In genomic region chr1:3068400-3069361, GRCh38 we compare ENCODE assay signal across 7 cellular contexts. TPM values are rescaled to one million over a fixed set of nuclear protein-coding genes. Genes with fewer than 3 reads are reported as not detected.
A peak's percentile ranks its signal among the peaks of the same experiment; 100 is the strongest.
DNase-seq lines count a peak whose midpoint lies in the region; ATAC-seq and TF ChIP-seq lines count a peak whose summit lies in the region.

PRDM16 (plus strand) TSS chr1:3069203; CDS start chr1:3069260, 57 bp downstream.

- H3K4me3 Mint-ChIP-seq in H9 = peak within 1 kb of the TSS; percentile 71 to 90
- H3K4me3 Mint-ChIP-seq in WTC11 = peak within 1 kb of the TSS; percentile 82
- H3K4me3 Mint-ChIP-seq in neural progenitor cell = peak within 1 kb of the TSS; percentile 98

- in situ Hi-C loops in GM13977 (cut with MboI; ENCODE audit: low pct_unique_long_range_greater_than_20kb, low sequenced_read_pairs, unreplicated experiment) = no loop called here

- no peak within 1 kb of the TSS for H3K4me3 ChIP-seq in fibroblast of mammary gland (ENCODE audit: control insufficient read depth, low read depth, low read length)
- H3K4me3 ChIP-seq in neural progenitor cell = peak within 1 kb of the TSS; percentile 52

- no peak within 1 kb of the TSS for H4K5ac ChIP-seq in H9 (ENCODE audit: insufficient read length, low read depth, low read length)

- H3K27me3 Mint-ChIP-seq in H9 (ENCODE audit: low read depth) (peaks cover 86% of the 10 kb centered on the region), WTC11 (ENCODE audit: low read depth) (peaks cover 84% of the 10 kb centered on the region), neural progenitor cell (ENCODE audit: insufficient read depth, low read depth) (peaks cover 53% of the 10 kb centered on the region)

- H4K20me1 ChIP-seq in H9 (ENCODE audit: control insufficient read depth, insufficient read depth, insufficient read length) (no peaks in the 10 kb centered on the region), neural progenitor cell (ENCODE audit: low read depth) (peaks cover 59% of the 10 kb centered on the region)

- no CpG with 5 or more reads among the region's 110 CpGs for WGBS in H9 (ENCODE audit: extremely low coverage, insufficient read length, low lambda C conversion rate)

- no peak within 1 kb of the TSS for H3K27ac Mint-ChIP-seq in H9
- no peak within 1 kb of the TSS for H3K27ac Mint-ChIP-seq in WTC11
- H3K27ac Mint-ChIP-seq in neural progenitor cell = peak within 1 kb of the TSS; percentile 91

- H3K36me3 Mint-ChIP-seq in H9 (ENCODE audit: insufficient read depth in 1 of 3, low read depth in 3 of 3) (no peaks in the 10 kb centered on the region), WTC11 (no peaks in the 10 kb centered on the region), neural progenitor cell (no peaks in the 10 kb centered on the region)

- no peaks in the 10 kb centered on the region for H3K79me1 ChIP-seq in H9 (ENCODE audit: insufficient read depth, low read depth, low read length, poor library complexity, severe bottlenecking)

- no peak within 1 kb of the TSS for H4K91ac ChIP-seq in H9 (ENCODE audit: insufficient read length, low read depth, low read length)

- H3T11ph ChIP-seq in H9 (ENCODE audit: low read length) = no peak within 1 kb of the TSS

- no peak within 1 kb of the TSS for H3K27ac ChIP-seq in H9 (ENCODE audit: insufficient read length, low read depth, low read length)
- no peak within 1 kb of the TSS for H3K27ac ChIP-seq in neural progenitor cell

- H3K9me3 ChIP-seq in H9 (ENCODE audit: control insufficient read depth, low read depth, low read length) (no peaks in the 10 kb centered on the region), neural progenitor cell (ENCODE audit: low read depth) (no peaks in the 10 kb centered on the region)

- H3K23me2 ChIP-seq in H9 (ENCODE audit: insufficient read length, low read depth, low read length, poor library complexity, severe bottlenecking) = peaks cover 12% of the 10 kb centered on the region

- H3K79me2 ChIP-seq in H9 (ENCODE audit: insufficient read depth, low read length) (no peaks in the 10 kb centered on the region), neural progenitor cell (ENCODE audit: low read depth) (no peaks in the 10 kb centered on the region)

- no peak within 1 kb of the TSS for H3K14ac ChIP-seq in H9 (ENCODE audit: insufficient read depth, low read length)

- CTCF ChIA-PET in WTC11 (lab: Charles Lee) = interaction anchor here (1.9 kb wide), 1 partner anchor 56 kb away, joined by 9 read pairs; no protein-coding TSS in a partner anchor

- H3K27me3 ChIP-seq in H9 (ENCODE audit: insufficient read depth, low read length) (peaks cover 81% of the 10 kb centered on the region), neural progenitor cell (peaks cover 96% of the 10 kb centered on the region)

- H4K8ac ChIP-seq in H9 (replicated peaks; ENCODE audit: insufficient read length, low read depth, low read length) = no peak within 1 kb of the TSS

- H2BK15ac ChIP-seq in H9 (ENCODE audit: low read depth, low read length) = no peak within 1 kb of the TSS

- no peak within 1 kb of the TSS for H3K18ac ChIP-seq in H9 (ENCODE audit: insufficient read length, low read depth, low read length)

- no peak within 1 kb of the TSS for H3K4ac ChIP-seq in H9 (ENCODE audit: low read depth, low read length)

- no peak within 1 kb of the TSS for H3K23ac ChIP-seq in H9 (ENCODE audit: insufficient read length, low read depth, low read length)

- peak; percentile 61 for DNase-seq in H9
- peak; percentile 54 for DNase-seq in WTC11 (ENCODE audit: low spot score)
- DNase-seq in fibroblast of mammary gland (ENCODE audit: low read depth) = peak; percentile 12
- DNase-seq in neural progenitor cell (ENCODE audit: low spot score) = peak; percentile 89
- no peak for DNase-seq in GM13977 (ENCODE audit: low spot score)
- DNase-seq in HCEC 1CT = no peak

- H3F3A ChIP-seq in neural progenitor cell (ENCODE audit: low read depth) = peaks cover 16% of the 10 kb centered on the region

- peaks cover 4 to 21% of the 10 kb centered on the region in 2 experiments for H3K4me1 Mint-ChIP-seq in H9
- H3K4me1 Mint-ChIP-seq in WTC11 = peaks cover 10% of the 10 kb centered on the region
- H3K4me1 Mint-ChIP-seq in neural progenitor cell = peaks cover 13% of the 10 kb centered on the region

- POLR2A ChIA-PET in WTC11 (lab: Charles Lee) = no interaction called here

- no peak within 1 kb of the TSS for H2BK5ac ChIP-seq in H9 (ENCODE audit: insufficient read length, low read length)

- no peak within 1 kb of the TSS for H2BK120ac ChIP-seq in H9 (ENCODE audit: low read depth, low read length, poor library complexity, severe bottlenecking)

- H3K4me2 ChIP-seq in H9 (ENCODE audit: insufficient read depth, insufficient read length, low read length) (peak within 1 kb of the TSS; percentile 48), neural progenitor cell (peak within 1 kb of the TSS; percentile 90)

- peak; percentile 10 for ATAC-seq in WTC11
- no peak for ATAC-seq in GM19452 (IDR thresholded peaks at IDR 0.05; ENCODE audit: unreplicated experiment)

- H3K4me1 ChIP-seq in H9 (ENCODE audit: insufficient read depth, low read length) = peaks cover 4% of the 10 kb centered on the region; the same call in 1 of the 2 replicates
- H3K4me1 ChIP-seq in neural progenitor cell = peaks cover 45% of the 10 kb centered on the region

- H2AK5ac ChIP-seq in H9 (ENCODE audit: insufficient read length, low read length) = no peak within 1 kb of the TSS

- no peak within 1 kb of the TSS for H3K56ac ChIP-seq in H9 (ENCODE audit: insufficient read length, low read depth, low read length)

- H3K9me3 Mint-ChIP-seq in H9 = no peaks in the 10 kb centered on the region
- H3K9me3 Mint-ChIP-seq in WTC11 = no peaks in the 10 kb centered on the region
- no peaks in the 10 kb centered on the region for H3K9me3 Mint-ChIP-seq in neural progenitor cell

- no peak within 1 kb of the TSS for H2AFZ ChIP-seq in H9 (ENCODE audit: low read length)
- H2AFZ ChIP-seq in neural progenitor cell (replicated peaks) = peak within 1 kb of the TSS; percentile 74

- TF ChIP-seq CTCF in H9 (conservative IDR thresholded peaks at IDR 0.05) (no peak), WTC11 (IDR thresholded peaks at IDR 0.05) (no peak), fibroblast of mammary gland (conservative IDR thresholded peaks at IDR 0.05; ENCODE audit: control insufficient read depth, insufficient read depth, low read depth, low read length) (no peak), neural progenitor cell (IDR thresholded peaks at IDR 0.05) (no peak), GM13977 (IDR thresholded peaks at IDR 0.05; ENCODE audit: extremely low read depth, insufficient read depth, missing control alignments) (no peak)

- H2BK20ac ChIP-seq in H9 (ENCODE audit: low read depth, low read length, poor library complexity, severe bottlenecking) = no peak within 1 kb of the TSS

- H3K36me3 ChIP-seq in neural progenitor cell = no peaks in the 10 kb centered on the region

- no peak within 1 kb of the TSS for H2BK12ac ChIP-seq in H9 (ENCODE audit: insufficient read length, low read depth, low read length)

- H3K9ac ChIP-seq in H9 (ENCODE audit: extremely low read depth, insufficient read length, low read length) (no peak within 1 kb of the TSS), neural progenitor cell (no peak within 1 kb of the TSS)

TF ChIP-seq in WTC11, 78 proteins besides CTCF, POLR2A, EP300 and RAD21:
- no peak for TF ChIP-seq CDX4 (CRISPR knock-in tag; IDR thresholded peaks at IDR 0.05; ENCODE audit: borderline replicate concordance)
- TF ChIP-seq, protein P1, sequence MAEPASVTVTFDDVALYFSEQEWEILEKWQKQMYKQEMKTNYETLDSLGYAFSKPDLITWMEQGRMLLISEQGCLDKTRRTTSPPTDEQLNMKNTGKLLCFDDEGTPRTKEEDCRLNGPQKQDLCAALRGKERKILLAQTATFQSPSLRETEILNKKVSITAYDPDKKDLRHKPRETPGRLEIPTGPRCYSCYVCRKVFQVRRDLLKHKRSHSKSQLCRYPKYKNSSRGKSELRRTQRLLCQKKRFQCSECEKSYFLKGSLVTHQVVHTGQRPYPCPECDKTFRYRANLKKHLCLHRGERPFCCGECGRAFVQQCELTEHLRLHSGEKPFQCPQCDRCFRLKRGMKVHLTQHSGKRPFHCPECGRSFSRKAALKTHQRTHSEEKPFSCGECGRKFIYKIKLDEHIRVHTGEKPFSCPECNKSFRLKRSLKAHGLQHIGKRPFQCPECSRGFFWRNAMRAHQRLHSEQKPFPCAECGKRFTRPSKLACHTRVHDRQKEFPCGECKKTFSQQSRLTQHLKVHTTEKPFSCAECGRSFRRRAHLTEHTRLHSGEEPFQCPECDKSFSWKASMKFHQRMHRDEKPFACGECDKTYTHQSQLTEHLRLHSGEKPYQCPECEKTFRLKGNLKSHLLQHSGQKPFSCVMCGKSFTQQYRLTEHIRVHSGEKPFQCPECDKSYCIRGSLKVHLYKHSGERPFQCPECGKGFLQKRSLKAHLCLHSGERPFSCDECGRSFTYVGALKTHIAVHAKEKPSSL (CRISPR knock-in tag; conservative IDR thresholded peaks at IDR 0.05) = no peak
- TF ChIP-seq NR3C1 (CRISPR knock-in tag; conservative IDR thresholded peaks at IDR 0.05; ENCODE audit: low read depth) = no peak
- no peak for TF ChIP-seq TEAD1 (CRISPR knock-in tag; IDR thresholded peaks at IDR 0.05)
- TF ChIP-seq ZNF671 (CRISPR knock-in tag; IDR thresholded peaks at IDR 0.05) = no peak
- no peak for TF ChIP-seq SMAD3 (CRISPR knock-in tag; IDR thresholded peaks at IDR 0.05; ENCODE audit: borderline replicate concordance)
- TF ChIP-seq, protein P2, sequence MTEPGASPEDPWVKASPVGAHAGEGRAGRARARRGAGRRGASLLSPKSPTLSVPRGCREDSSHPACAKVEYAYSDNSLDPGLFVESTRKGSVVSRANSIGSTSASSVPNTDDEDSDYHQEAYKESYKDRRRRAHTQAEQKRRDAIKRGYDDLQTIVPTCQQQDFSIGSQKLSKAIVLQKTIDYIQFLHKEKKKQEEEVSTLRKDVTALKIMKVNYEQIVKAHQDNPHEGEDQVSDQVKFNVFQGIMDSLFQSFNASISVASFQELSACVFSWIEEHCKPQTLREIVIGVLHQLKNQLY (CRISPR knock-in tag; IDR thresholded peaks at IDR 0.05) = no peak
- TF ChIP-seq CREB1 (CRISPR knock-in tag; IDR thresholded peaks at IDR 0.05) = no peak
- TF ChIP-seq FOXK1 (CRISPR knock-in tag; IDR thresholded peaks at IDR 0.05) = no peak
- no peak for TF ChIP-seq TEAD4 (CRISPR knock-in tag; IDR thresholded peaks at IDR 0.05)
TF ChIP-seq in WTC11: peak in this region for 0.

RNA-seq across cellular contexts. Expression of gene PRDM16, which starts in this region (rescaled TPM):
- total RNA-seq in H9 (2021) (0.17 and 0.70 TPM in 2 replicates), WTC11 (2021) (1.1 to 1.6 TPM (median 1.3 TPM) in 3 replicates), neural progenitor cell (ENCODE audit: low replicate concordance) (1.9 and 2.0 TPM in 2 replicates)

Comparison
In these comparisons a context has a peak if more than half of its experiments do, and no peak if none do; other contexts are left out.
1. Peak in DNase-seq and H3K4me2 ChIP-seq in H9; RNA of the gene not detected or under 1 TPM.
2. DNase-seq: peak in WTC11 (single experiment), fibroblast of mammary gland (single experiment) and neural progenitor cell (single experiment); none in GM13977 (single experiment) and HCEC 1CT (single experiment).
3. Peak in every context shown above with its lines, with median percentiles within 50 percentile points of each other: H3K4me3 Mint-ChIP-seq.